Comparison of ENCODE assay signal across 33 cellular contexts in genomic region chr20:53052380-53052779, GRCh38.
"Had no signal": no experiment of that assay in that cellular context is flagged by ENCODE, and none has a peak within 500 bp of the region (broad histone marks: within the 10 kb centered on the region; RNA-seq: fewer than 3 reads in every experiment).

No MANE protein-coding gene starts in this region.

- H3K4me3 ChIP-seq: adrenal gland, body of pancreas, cardiac muscle cell, colonic mucosa had no signal

- H3K4me1 ChIP-seq: adrenal gland, body of pancreas, colonic mucosa had no signal

- DNase-seq: activated CD4-positive, alpha-beta memory T cell treated with anti-CD3 and anti-CD28 coated beads for 36 hours; activated CD4-positive, alpha-beta T cell treated with anti-CD3 and anti-CD28 coated beads for 36 hours; activated CD4-positive, alpha-beta T cell treated with anti-CD3 and anti-CD28 coated beads, Interleukin-2, amount 10 ng/mL, durations not matched to agents 24 days and 14 days; activated CD4-positive, CD25-positive, alpha-beta regulatory T cell; activated CD4-positive, CD25-positive, alpha-beta regulatory T cell treated with anti-CD3 and anti-CD28 coated beads, Interleukin-2, amount 50 U/mL, for 72 hours; activated CD8-positive, alpha-beta memory T cell treated with anti-CD3 and anti-CD28 coated beads, Interleukin-2, amount 10 ng/mL, durations not matched to agents 7 days and 5 days; activated CD8-positive, alpha-beta memory T cell treated with anti-CD3 and anti-CD28 coated beads, Interleukin-2, amount 50 U/mL, for 4 hours; activated CD8-positive, alpha-beta T cell treated with anti-CD3 and anti-CD28 coated beads, Interleukin-2, amount 10 ng/mL, durations not matched to agents 7 days and 5 days; activated gamma-delta T cell; activated naive CD4-positive, alpha-beta T cell; activated naive CD4-positive, alpha-beta T cell treated with anti-CD3 and anti-CD28 coated beads, Interleukin-2, amount 10 ng/mL, durations not matched to agents 7 days and 5 days; activated naive CD8-positive, alpha-beta T cell treated with anti-CD3 and anti-CD28 coated beads for 36 hours; activated naive CD8-positive, alpha-beta T cell treated with anti-CD3 and anti-CD28 coated beads, Interleukin-2, amount 50 U/mL, for 24 hours; activated T-cell treated with anti-CD3 and anti-CD28 coated beads, Interleukin-2, amount 50 U/mL, for 1 hour; activated T-cell treated with anti-CD3 and anti-CD28 coated beads, Interleukin-2, amount 50 U/mL, for 48 hours; adrenal gland; amygdala; aorta; body of pancreas; central memory CD4-positive, alpha-beta T cell; cerebellar nuclear complex; colonic mucosa; effector CD8-positive, alpha-beta T cell; foreskin fibroblast; head of caudate nucleus; T-helper 1 cell; T-helper 17 cell; T1000 had no signal

- H3K27me3 ChIP-seq: adrenal gland, body of pancreas, cardiac muscle cell, colonic mucosa had no signal

- H3K9me3 ChIP-seq: adrenal gland, body of pancreas, colonic mucosa had no signal

- H3K27ac ChIP-seq: adrenal gland, body of pancreas, cardiac muscle cell, colonic mucosa, epithelial cell of prostate had no signal

- H3K36me3 ChIP-seq: adrenal gland, cardiac muscle cell, colonic mucosa had no signal

- ATAC-seq: activated CD4-positive, alpha-beta T cell treated with anti-CD3 and anti-CD28 coated beads for 36 hours; activated CD8-positive, alpha-beta memory T cell treated with anti-CD3 and anti-CD28 coated beads, Interleukin-2, amount 10 ng/mL, durations not matched to agents 7 days and 5 days; activated CD8-positive, alpha-beta T cell treated with anti-CD3 and anti-CD28 coated beads, Interleukin-2, amount 10 ng/mL, durations not matched to agents 7 days and 5 days; activated naive CD8-positive, alpha-beta T cell treated with anti-CD3 and anti-CD28 coated beads, Interleukin-2, amount 50 U/mL, for 24 hours; body of pancreas; T-helper 17 cell had no signal

- FAIRE-seq: endometrium, endothelial cell of umbilical vein, frontal cortex had no signal
